Comparison of ENCODE assay signal across 34 cellular contexts in the genomic region with DNA sequence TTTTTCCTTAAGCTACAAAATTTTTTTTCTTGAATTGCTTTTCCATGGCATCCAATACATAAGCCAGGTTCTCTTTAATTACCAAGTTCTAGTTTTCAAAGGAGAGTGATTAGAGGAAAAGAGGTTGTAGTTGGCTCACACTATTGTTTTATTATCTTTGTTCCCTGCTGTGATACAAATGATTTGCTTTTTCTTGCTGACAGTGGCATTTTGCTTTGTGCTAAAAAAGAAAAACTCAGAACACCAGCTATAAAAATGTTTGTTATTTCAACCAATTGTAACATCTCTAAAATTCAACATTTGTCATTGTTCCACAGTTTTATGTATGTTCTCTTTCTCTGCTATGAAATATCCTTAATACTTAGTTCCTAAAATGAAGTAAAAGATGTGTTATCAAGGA.
"Had no signal": no experiment of that assay in that cellular context is flagged by ENCODE, and none has a peak within 500 bp of the region (broad histone marks: within the 10 kb centered on the region; RNA-seq: fewer than 3 reads in every experiment).

No MANE protein-coding gene starts in this region.

- H3K27me3 ChIP-seq: adrenal gland, body of pancreas, brain microvascular endothelial cell, breast epithelium had no signal

- DNase-seq: activated B cell treated with CpG ODN at 0.5 μM for 24 hours; activated CD4-positive, alpha-beta memory T cell treated with anti-CD3 and anti-CD28 coated beads for 36 hours; activated CD4-positive, alpha-beta T cell treated with anti-CD3 and anti-CD28 coated beads for 4 hours; activated CD4-positive, alpha-beta T cell treated with anti-CD3 and anti-CD28 coated beads, Interleukin-2, amount 10 ng/mL, durations not matched to agents 24 days and 14 days; activated CD4-positive, alpha-beta T cell treated with anti-CD3 and anti-CD28 coated beads, Interleukin-2, amount 50 U/mL, for 1 hour; activated CD4-positive, alpha-beta T cell treated with anti-CD3 and anti-CD28 coated beads, Interleukin-2, amount 50 U/mL, for 4 hours; activated CD4-positive, CD25-positive, alpha-beta regulatory T cell treated with anti-CD3 and anti-CD28 coated beads, Interleukin-2, amount 50 U/mL, for 72 hours; activated CD8-positive, alpha-beta memory T cell treated with anti-CD3 and anti-CD28 coated beads, Interleukin-2, amount 50 U/mL, for 4 hours; activated CD8-positive, alpha-beta T cell treated with anti-CD3 and anti-CD28 coated beads for 36 hours; activated effector memory CD4-positive, alpha-beta T cell treated with anti-CD3 and anti-CD28 coated beads, Interleukin-2, amount 50 U/mL, for 16 hours; activated gamma-delta T cell treated with Interleukin-2 at 50 U/mL for 16 hours; activated naive CD4-positive, alpha-beta T cell; activated naive CD4-positive, alpha-beta T cell treated with anti-CD3 and anti-CD28 coated beads for 36 hours; activated naive CD4-positive, alpha-beta T cell treated with anti-CD3 and anti-CD28 coated beads, Interleukin-2, amount 50 U/mL, for 16 hours; activated naive CD8-positive, alpha-beta T cell treated with anti-CD3 and anti-CD28 coated beads for 36 hours; activated T-cell treated with anti-CD3 and anti-CD28 coated beads for 4 hours; activated T-cell treated with anti-CD3 and anti-CD28 coated beads, Interleukin-2, amount 50 U/mL, for 1 hour; activated T-cell treated with anti-CD3 and anti-CD28 coated beads, Interleukin-2, amount 50 U/mL, for 4 hours; activated T-cell treated with anti-CD3 and anti-CD28 coated beads, Interleukin-2, amount 50 U/mL, for 72 hours; adrenal gland; amniotic stem cell; aorta; body of pancreas; brain microvascular endothelial cell; central memory CD4-positive, alpha-beta T cell; T-helper 1 cell; T-helper 2 cell; T-helper 9 cell had no signal

- H3K27ac ChIP-seq: adrenal gland, body of pancreas, brain microvascular endothelial cell, breast epithelium, VCaP had no signal

- H3K36me3 ChIP-seq: adrenal gland, brain microvascular endothelial cell, breast epithelium had no signal

- H3K4me3 ChIP-seq: adrenal gland, body of pancreas, breast epithelium had no signal

- ATAC-seq: activated CD8-positive, alpha-beta T cell treated with anti-CD3 and anti-CD28 coated beads for 36 hours; activated naive CD4-positive, alpha-beta T cell treated with anti-CD3 and anti-CD28 coated beads, Interleukin-2, amount 50 U/mL, for 72 hours; activated T-cell treated with anti-CD3 and anti-CD28 coated beads, Interleukin-2, amount 50 U/mL, for 4 hours; activated T-cell treated with anti-CD3 and anti-CD28 coated beads, Interleukin-2, amount 50 U/mL, for 72 hours; activated T-helper 17 cell treated with anti-CD3 and anti-CD28 coated beads, Interleukin-2, amount 50 U/mL, for 72 hours; body of pancreas had no signal

- H3K4me1 ChIP-seq: adrenal gland, body of pancreas, breast epithelium had no signal

- FAIRE-seq: astrocyte, TTC549 had no signal

- H3K9me3 ChIP-seq: adrenal gland, body of pancreas, breast epithelium had no signal
